17 cellular contexts compared by ENCODE assay signal in the genomic region with DNA sequence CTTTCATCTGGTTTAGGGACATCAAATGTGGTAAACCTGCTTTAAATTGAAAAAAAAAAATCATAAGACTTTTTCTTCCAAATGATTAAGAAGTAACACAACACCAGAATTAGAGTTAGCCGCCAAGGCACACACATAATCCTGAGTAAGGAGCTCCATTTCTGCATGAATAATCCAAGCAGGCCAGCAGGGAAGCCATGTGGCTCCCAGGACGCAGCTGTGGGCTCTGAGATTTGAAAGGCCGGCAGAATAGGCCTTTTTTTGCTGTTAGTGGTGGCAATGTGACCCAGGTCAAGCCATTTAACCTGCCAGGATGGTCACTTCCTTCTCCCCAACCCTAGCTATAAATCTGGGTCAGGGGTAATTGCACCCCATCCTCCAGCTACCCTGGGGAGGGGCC.
DNase-seq lines count a peak whose midpoint lies in the region; ATAC-seq, FAIRE-seq and TF ChIP-seq lines count a peak whose summit lies in the region.
"Had no signal": no experiment of that assay in that cellular context is flagged by ENCODE, and none has a peak within 500 bp of the region (broad histone marks: within the 10 kb centered on the region; RNA-seq: fewer than 3 reads in every experiment).

No MANE protein-coding gene starts in this region.

- H4K8ac ChIP-seq in H1 (ENCODE audit: extremely low read depth, insufficient read depth, low read length): no peak overlapping the region

- H4K20me1 ChIP-seq in H1 (replicated peaks in 1 of 2; ENCODE audit: control insufficient read depth in 1 of 2, insufficient read depth in 2 of 2, low read length in 2 of 2): no peaks in the 10 kb centered on the region

- no peak overlapping the region for H3K56ac ChIP-seq in H1 (replicated peaks; ENCODE audit: insufficient read length, low read depth, low read length)

- no peak overlapping the region for H3K4me2 ChIP-seq in H1 (ENCODE audit: insufficient read depth in 1 of 2, low read depth in 2 of 2, low read length in 2 of 2)
- H3K4me2 ChIP-seq: PC-9 had no signal

- H3K9me3 Mint-ChIP-seq in natural killer cell treated with Interleukin-12 subunit alpha and Interleukin-12 subunit beta and Interleukin-15 and Interleukin-18, amount 100 ng/mL, for 72 hours: no peaks in the 10 kb centered on the region
- H3K9me3 Mint-ChIP-seq in natural killer cell: peaks cover 0 to 2% of the 10 kb centered on the region in 2 donors
- H3K9me3 Mint-ChIP-seq in nephron progenitor cell: peaks cover 10% of the 10 kb centered on the region
- no peaks in the 10 kb centered on the region for H3K9me3 Mint-ChIP-seq in type B pancreatic cell

- no peak for TF ChIP-seq EP300 in H1 (IDR thresholded peaks at IDR 0.05; ENCODE audit: borderline replicate concordance in 1 of 2, low read depth in 2 of 2, low read length in 2 of 2)

- no peak overlapping the region for H2BK12ac ChIP-seq in H1 (ENCODE audit: low read depth, low read length)

- no peak overlapping the region for H3K27ac ChIP-seq in H1 (ENCODE audit: low read depth, low read length)
- H3K27ac ChIP-seq: PC-9, SJSA1 had no signal

- TF ChIP-seq RAD21 in H1 (IDR thresholded peaks at IDR 0.05 in 1 of 2, conservative IDR thresholded peaks at IDR 0.05 in 1 of 2; ENCODE audit: low read depth in 2 of 2, low read length in 2 of 2): no peak

- no peak overlapping the region for H3K14ac ChIP-seq in H1 (ENCODE audit: insufficient read length)

- H3K4me3 ChIP-seq in H1 (ENCODE audit: extremely low read depth in 1 of 4, insufficient read depth in 2 of 4, low read depth in 3 of 4, low read length in 4 of 4): no peak overlapping the region
- H3K4me3 ChIP-seq: PC-9, SJSA1 had no signal

- no peak overlapping the region for H3K4ac ChIP-seq in H1 (replicated peaks; ENCODE audit: insufficient read length, low read depth, low read length)

- no peaks in the 10 kb centered on the region for H3K79me1 ChIP-seq in H1 (ENCODE audit: low read depth, low read length)

- H4K5ac ChIP-seq in H1 (ENCODE audit: insufficient read length, low read depth, low read length): no peak overlapping the region

- DNase-seq in natural killer cell treated with Interleukin-12 subunit alpha and Interleukin-12 subunit beta and Interleukin-15 and Interleukin-18, amount 100 ng/mL, for 72 hours (ENCODE audit: low spot score): peak; percentile 37
- DNase-seq in natural killer cell (no peak), H1 (ENCODE audit: low read depth in 1 of 2, low spot score in 2 of 2) (no peak), nephron progenitor cell (no peak), type B pancreatic cell (ENCODE audit: extremely low spot score, unreplicated experiment) (peak; percentile 27), LoVo (ENCODE audit: low spot score) (no peak), RKO (ENCODE audit: low spot score) (no peak)
- DNase-seq in stimulated activated CD4-positive, alpha-beta T cell treated with anti-CD3 and anti-CD28 coated beads, Interleukin-1b, Interleukin-23, amount 100 ng/mL, for 48 hours: no peak
- DNase-seq: DMS153, H9, Karpas-422, MM.1S, NCI-H1092 treated with DMSO at 0.1 percent for 48 hours, NCI-H748 treated with DMSO at 0.1 percent for 48 hours, PC-9 had no signal

- no peak overlapping the region for H2BK5ac ChIP-seq in H1 (ENCODE audit: low read depth, low read length)

- H4K91ac ChIP-seq in H1 (replicated peaks; ENCODE audit: insufficient read length, low read length): peak overlapping the region; percentile 66

- H2BK120ac ChIP-seq in H1 (replicated peaks; ENCODE audit: low read depth, low read length): peak overlapping the region; percentile 47

- CTCF ChIA-PET in H1 (lab: Charles Lee; ENCODE audit: partially characterized antibody): interaction anchor here (0.7 to 1.4 kb wide), 4 partner anchors 17 to 341 kb away, joined by 3 to 5 read pairs (median 4); no protein-coding TSS in a partner anchor

- H3K4me1 ChIP-seq in H1 (replicated peaks in 1 of 4; ENCODE audit: control insufficient read depth in 3 of 4, insufficient read depth in 4 of 4, low read length in 3 of 4): peaks cover under 1 to 9% (median 6%) of the 10 kb centered on the region in 4 experiments; a peak in 5 of 7 replicates
- H3K4me1 ChIP-seq: SJSA1 had no signal

- H2AK5ac ChIP-seq in H1 (ENCODE audit: low read depth, low read length): no peak overlapping the region

- H3K18ac ChIP-seq in H1 (ENCODE audit: extremely low read depth, low read length): no peak overlapping the region

- no peaks in the 10 kb centered on the region for H3K36me3 Mint-ChIP-seq in natural killer cell treated with Interleukin-12 subunit alpha and Interleukin-12 subunit beta and Interleukin-15 and Interleukin-18, amount 100 ng/mL, for 72 hours
- no peaks in the 10 kb centered on the region for H3K36me3 Mint-ChIP-seq in natural killer cell
- peaks cover 5% of the 10 kb centered on the region for H3K36me3 Mint-ChIP-seq in nephron progenitor cell (ENCODE audit: low read depth)
- H3K36me3 Mint-ChIP-seq in type B pancreatic cell: no peaks in the 10 kb centered on the region

- intact Hi-C loops in natural killer cell (cut with micrococcal nuclease): no loop called here

- H3K4me1 Mint-ChIP-seq in natural killer cell treated with Interleukin-12 subunit alpha and Interleukin-12 subunit beta and Interleukin-15 and Interleukin-18, amount 100 ng/mL, for 72 hours (ENCODE audit: low read depth in 2 of 2): no peaks in the 10 kb centered on the region
- H3K4me1 Mint-ChIP-seq in natural killer cell: peaks cover under 1% of the 10 kb centered on the region in 2 donors
- peaks cover 71% of the 10 kb centered on the region for H3K4me1 Mint-ChIP-seq in nephron progenitor cell
- H3K4me1 Mint-ChIP-seq in type B pancreatic cell (ENCODE audit: unreplicated experiment): peaks cover 65% of the 10 kb centered on the region

- H3K36me3 ChIP-seq in H1 (ENCODE audit: control insufficient read depth in 2 of 4, insufficient read depth in 4 of 4, low read length in 3 of 4): no peaks in the 10 kb centered on the region
- H3K36me3 ChIP-seq: SJSA1 had no signal

- H3K9ac ChIP-seq in H1 (replicated peaks in 1 of 4; ENCODE audit: extremely low read depth in 1 of 4, low read depth in 3 of 4, low read length in 3 of 4): no peak overlapping the region

- no peak for ATAC-seq in natural killer cell treated with Interleukin-12 subunit alpha and Interleukin-12 subunit beta and Interleukin-15 and Interleukin-18, amount 100 ng/mL, for 72 hours
- ATAC-seq in natural killer cell: no peak

- no peak overlapping the region for H2BK15ac ChIP-seq in H1 (ENCODE audit: low read length)

- 71% methylated on average over 3 of the region's 3 CpGs; no CpG with 5 or more reads in 1 of the 2 experiments for WGBS in H1 (ENCODE audit: extremely low coverage in 1 of 2, insufficient coverage in 1 of 2, insufficient read length in 1 of 2, insufficient replicate concordance in 2 of 2, low coverage in 1 of 2, low lambda C conversion rate in 2 of 2, missing lambda C conversion rate in 1 of 2), 2 experiments

- FAIRE-seq in H1 (lab: Jason Lieb, UNC): no peak
- FAIRE-seq: GM12892 had no signal

- no peak overlapping the region for H3K27ac Mint-ChIP-seq in natural killer cell treated with Interleukin-12 subunit alpha and Interleukin-12 subunit beta and Interleukin-15 and Interleukin-18, amount 100 ng/mL, for 72 hours
- H3K27ac Mint-ChIP-seq in natural killer cell: no peak overlapping the region
- H3K27ac Mint-ChIP-seq in nephron progenitor cell: peak overlapping the region; percentile 87
- H3K27ac Mint-ChIP-seq in type B pancreatic cell: no peak overlapping the region

- H3K4me3 Mint-ChIP-seq in natural killer cell treated with Interleukin-12 subunit alpha and Interleukin-12 subunit beta and Interleukin-15 and Interleukin-18, amount 100 ng/mL, for 72 hours: no peak overlapping the region
- H3K4me3 Mint-ChIP-seq in natural killer cell (no peak overlapping the region), nephron progenitor cell (no peak overlapping the region), type B pancreatic cell (no peak overlapping the region)
- H3K4me3 Mint-ChIP-seq: H9 had no signal

- no peaks in the 10 kb centered on the region for H3K27me3 ChIP-seq in H1 (replicated peaks in 1 of 4; ENCODE audit: control insufficient read depth in 3 of 4, extremely low read depth in 1 of 4, insufficient read depth in 3 of 4, low read length in 3 of 4)
- H3K27me3 ChIP-seq: SJSA1 had no signal

- H3K23ac ChIP-seq in H1 (ENCODE audit: insufficient read length): no peak overlapping the region

- no peak overlapping the region for H2AFZ ChIP-seq in H1 (ENCODE audit: low read length)
- H2AFZ ChIP-seq: PC-9 had no signal

- no peaks in the 10 kb centered on the region for H3K79me2 ChIP-seq in H1 (ENCODE audit: control insufficient read depth in 1 of 2, insufficient read depth in 2 of 2, low read length in 2 of 2)

- TF ChIP-seq CTCF in natural killer cell (IDR thresholded peaks at IDR 0.05) (no peak), H1 (IDR thresholded peaks at IDR 0.05; ENCODE audit: control extremely low read depth in 1 of 3, insufficient read depth in 1 of 3, low read depth in 1 of 3, low read length in 3 of 3) (no peak), nephron progenitor cell (IDR thresholded peaks at IDR 0.05) (no peak), type B pancreatic cell (conservative IDR thresholded peaks at IDR 0.05) (no peak)

- no peaks in the 10 kb centered on the region for H3K23me2 ChIP-seq in H1 (ENCODE audit: low read depth, low read length)

- peaks cover 0 to 2% of the 10 kb centered on the region in 2 experiments; a peak in 1 of 4 replicates for H3K9me3 ChIP-seq in H1 (ENCODE audit: insufficient read depth in 2 of 2, low read depth in 1 of 2, low read length in 1 of 2)
- H3K9me3 ChIP-seq: SJSA1 had no signal

- POLR2A ChIA-PET in H1 (lab: Charles Lee; ENCODE audit: partially characterized antibody): no interaction called here

- no peak overlapping the region for H2BK20ac ChIP-seq in H1 (ENCODE audit: low read length)

- TF ChIP-seq POLR2A in H1 (IDR thresholded peaks at IDR 0.05; ENCODE audit: control extremely low read depth in 1 of 2, low read depth in 2 of 2, low read length in 2 of 2): no peak

- peaks cover 3 to 5% of the 10 kb centered on the region in 2 donors for H3K27me3 Mint-ChIP-seq in natural killer cell treated with Interleukin-12 subunit alpha and Interleukin-12 subunit beta and Interleukin-15 and Interleukin-18, amount 100 ng/mL, for 72 hours
- H3K27me3 Mint-ChIP-seq in natural killer cell (ENCODE audit: low read depth in 2 of 2) (no peaks in the 10 kb centered on the region), nephron progenitor cell (ENCODE audit: low read depth, poor library complexity) (peaks cover 8% of the 10 kb centered on the region), type B pancreatic cell (no peaks in the 10 kb centered on the region)

TF ChIP-seq in H1, 55 proteins besides CTCF, POLR2A, EP300 and RAD21:
- TF ChIP-seq, protein P1, sequence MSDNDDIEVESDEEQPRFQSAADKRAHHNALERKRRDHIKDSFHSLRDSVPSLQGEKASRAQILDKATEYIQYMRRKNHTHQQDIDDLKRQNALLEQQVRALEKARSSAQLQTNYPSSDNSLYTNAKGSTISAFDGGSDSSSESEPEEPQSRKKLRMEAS (IDR thresholded peaks at IDR 0.05): 0 out of 2 replicates have a peak, but pooled peaks have one; percentile 34
- TF ChIP-seq GABPA (IDR thresholded peaks at IDR 0.05; ENCODE audit: borderline replicate concordance, insufficient read depth, low read length): no peak

Comparison
In these comparisons a context has a peak if more than half of its experiments do, and no peak if none do; other contexts are left out.
1. DNase-seq: peak in natural killer cell treated with Interleukin-12 subunit alpha and Interleukin-12 subunit beta and Interleukin-15 and Interleukin-18, amount 100 ng/mL, for 72 hours (single experiment) and type B pancreatic cell (single experiment); none in natural killer cell (single experiment), H1 (0 of 2), nephron progenitor cell (single experiment), LoVo (single experiment), stimulated activated CD4-positive, alpha-beta T cell treated with anti-CD3 and anti-CD28 coated beads, Interleukin-1b, Interleukin-23, amount 100 ng/mL, for 48 hours (single experiment) and RKO (single experiment).